ENCODE assay signal across 20 cellular contexts in the genomic region with DNA sequence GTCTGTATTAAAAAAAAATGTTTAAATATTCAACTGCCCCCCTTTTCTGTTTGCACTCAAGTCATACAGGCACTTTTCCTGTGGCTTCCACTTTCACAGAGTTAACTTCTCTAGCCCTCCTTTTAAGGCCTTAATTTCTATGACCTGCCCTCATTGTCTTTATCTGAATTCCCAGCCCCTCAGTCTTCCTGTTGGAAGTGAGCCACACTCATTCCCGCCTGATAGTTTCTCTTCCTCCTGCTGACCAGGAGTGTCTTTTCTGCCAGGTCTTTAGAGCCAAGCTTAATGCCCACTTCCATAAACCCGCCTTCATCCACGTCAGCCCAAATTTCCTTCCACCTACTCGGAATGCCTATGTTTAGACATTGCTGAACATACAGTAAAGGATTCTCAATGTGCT. TPM values are rescaled to one million over a fixed set of nuclear protein-coding genes. Genes with fewer than 3 reads are reported as not detected.
DNase-seq lines count a peak whose midpoint lies in the region; TF ChIP-seq lines count a peak whose summit lies in the region.
"Had no signal": no experiment of that assay in that cellular context is flagged by ENCODE, and none has a peak within 500 bp of the region (broad histone marks: within the 10 kb centered on the region; RNA-seq: fewer than 3 reads in every experiment).

No MANE protein-coding gene starts in this region.

- DNase-seq in RWPE1 (ENCODE audit: low spot score) = no peak
- DNase-seq in dermis blood vessel endothelial cell = peak; percentile 93
- peak; percentile 71 to 85 for DNase-seq in lung microvascular endothelial cell (ENCODE audit: low read depth in 2 of 2)
- no peak for DNase-seq in uterus
- no peak for DNase-seq in DMS 273 (lab: John Stamatoyannopoulos, UW; ENCODE audit: unreplicated experiment)
- DNase-seq in KBM-7 = no peak
- DNase-seq in T-helper 2 cell = no peak
- DNase-seq: activated CD4-positive, alpha-beta memory T cell treated with anti-CD3 and anti-CD28 coated beads for 36 hours; activated CD8-positive, alpha-beta memory T cell treated with anti-CD3 and anti-CD28 coated beads, Interleukin-2, amount 50 U/mL, for 48 hours; CD4-positive, CD25-positive, alpha-beta regulatory T cell; effector memory CD8-positive, alpha-beta T cell; esophagus squamous epithelium; glutamatergic neuron; H7; Karpas-422; kidney glomerular epithelial cell; NCI-H1694; NCI-H526 treated with DMSO at 0.1 percent for 48 hours had no signal

- no peaks in the 10 kb centered on the region for H3K4me1 ChIP-seq in uterus

- in situ Hi-C loops in KBM-7 (cut with MboI; ENCODE audit: low pct_unique_long_range_greater_than_20kb, low sequenced_read_pairs) = no loop called here

- H3K4me3 ChIP-seq in uterus = no peak overlapping the region
- H3K4me3 ChIP-seq: esophagus squamous epithelium, lung, neural progenitor cell had no signal

- no peak for TF ChIP-seq POLR2A in uterus (IDR thresholded peaks at IDR 0.05)

- CTCF ChIA-PET in RWPE1 (lab: Yijun Ruan, JAX) = no interaction called here

- no peak for TF ChIP-seq CTCF in RWPE1 (conservative IDR thresholded peaks at IDR 0.05; ENCODE audit: low read depth)
- no peak for TF ChIP-seq CTCF in uterus (IDR thresholded peaks at IDR 0.05)

- intact Hi-C loops in uterus (cut with DNase I; ENCODE audit: low total_unique reads) = no loop called here

- peak overlapping the region; percentile 96 for H3K27ac ChIP-seq in RWPE1
- peak overlapping the region; percentile 15 to 16 for H3K27ac ChIP-seq in uterus
- H3K27ac ChIP-seq: neural progenitor cell had no signal

- no peaks in the 10 kb centered on the region for H3K9me3 ChIP-seq in uterus
- H3K9me3 ChIP-seq: esophagus squamous epithelium had no signal

- POLR2A ChIA-PET in RWPE1 (lab: Yijun Ruan, JAX; ENCODE audit: low non-redundant PET) = interaction anchor here (1.3 kb wide), 1 partner anchor 11 kb away, joined by 11 read pairs; a partner anchor contains a TSS

- H3K36me3 ChIP-seq in uterus = no peaks in the 10 kb centered on the region

- no peaks in the 10 kb centered on the region for H3K27me3 ChIP-seq in uterus
- H3K27me3 ChIP-seq: esophagus squamous epithelium, neural progenitor cell had no signal

RNA-seq across cellular contexts. Expression of a gene that starts 10.5 kb away (rescaled TPM):
- total RNA-seq in dermis blood vessel endothelial cell (80.2 and 95.4 TPM in 2 replicates), lung microvascular endothelial cell (45.4 and 53.0 TPM in 2 replicates), uterus (100 to 1,000 TPM in 1 of 4 donors, 10 to 100 TPM in 3; 45.0 to 139 (median 60.8) TPM)

Comparison
In these comparisons a context has a peak if more than half of its experiments do, and no peak if none do; other contexts are left out.
1. DNase-seq: peak in dermis blood vessel endothelial cell (single experiment) and lung microvascular endothelial cell (2 of 2); none in RWPE1 (single experiment), uterus (0 of 2), DMS 273 (single experiment), KBM-7 (single experiment) and T-helper 2 cell (0 of 5).